ENCODE assay signal across 12 cellular contexts in the genomic region with DNA sequence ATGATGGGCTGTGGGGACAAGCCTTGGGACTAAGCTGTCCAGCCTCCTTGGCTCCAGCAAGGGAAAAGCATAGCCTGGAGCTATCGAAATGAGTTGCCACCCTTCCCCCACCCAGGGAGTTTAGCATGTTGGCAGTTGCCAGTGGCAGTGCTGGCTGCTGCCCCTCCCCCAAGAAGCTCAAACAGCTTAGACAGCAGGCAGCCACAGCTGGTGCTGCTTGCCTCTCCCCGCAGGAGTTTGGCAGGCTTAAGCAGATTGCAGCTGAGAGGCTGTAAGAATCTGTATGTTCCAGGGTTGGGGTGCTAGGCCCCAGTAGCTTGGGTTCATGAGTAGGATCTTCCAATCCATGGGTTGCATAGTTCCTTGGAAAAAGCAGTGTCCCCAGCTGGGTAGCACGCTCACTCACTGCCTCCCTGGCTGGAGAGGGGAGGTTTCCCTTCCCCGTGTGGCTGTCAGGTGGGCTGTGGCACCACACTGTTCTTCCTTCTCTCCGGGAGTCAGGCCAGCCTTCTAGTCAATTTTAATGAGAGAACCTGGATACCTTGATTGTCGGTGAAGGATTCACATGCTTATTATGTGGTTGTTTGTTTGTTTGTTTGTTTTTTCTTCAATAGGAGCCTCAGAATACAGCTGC.
DNase-seq lines count a peak whose midpoint lies in the region; ATAC-seq and TF ChIP-seq lines count a peak whose summit lies in the region.
"Had no signal": no experiment of that assay in that cellular context is flagged by ENCODE, and none has a peak within 500 bp of the region (broad histone marks: within the 10 kb centered on the region; RNA-seq: fewer than 3 reads in every experiment).

No MANE protein-coding gene starts in this region.

- H3K4me3 ChIP-seq in body of pancreas (no peak overlapping the region), stomach (no peak overlapping the region)
- H3K4me3 ChIP-seq: testis had no signal

- no peaks in the 10 kb centered on the region for H3K4me1 Mint-ChIP-seq in chondrocyte (ENCODE audit: low read depth)
- H3K4me1 Mint-ChIP-seq: CD14-positive monocyte had no signal

- H3K36me3 Mint-ChIP-seq in chondrocyte (ENCODE audit: low read depth) = peaks cover 23% of the 10 kb centered on the region
- H3K36me3 Mint-ChIP-seq: CD14-positive monocyte had no signal

- TF ChIP-seq CTCF in body of pancreas (IDR thresholded peaks at IDR 0.05) (no peak), chondrocyte (IDR thresholded peaks at IDR 0.05) (no peak), stomach (IDR thresholded peaks at IDR 0.05) (no peak)

- DNase-seq in DMS 273 (lab: John Stamatoyannopoulos, UW; ENCODE audit: unreplicated experiment) = peak; percentile 97
- peak; percentile 77 for DNase-seq in NCI-H1694 treated with DMSO at 0.1 percent for 48 hours (lab: John Stamatoyannopoulos, UW)
- DNase-seq in body of pancreas = peak in 3 of 4 donors; percentile 3 to 26 (median 13)
- DNase-seq in medulla oblongata (ENCODE audit: extremely low spot score) = peak; percentile 24
- DNase-seq in chondrocyte (ENCODE audit: low spot score) = no peak
- no peak for DNase-seq in stomach
- DNase-seq: activated gamma-delta T cell; effector memory CD8-positive, alpha-beta T cell; testis had no signal

- H3K36me3 ChIP-seq in body of pancreas (replicated peaks in 1 of 2; ENCODE audit: insufficient read depth in 1 of 2, low read depth in 2 of 2) (no peaks in the 10 kb centered on the region), stomach (no peaks in the 10 kb centered on the region)

- H3K27me3 ChIP-seq in body of pancreas (no peaks in the 10 kb centered on the region), stomach (no peaks in the 10 kb centered on the region)
- H3K27me3 ChIP-seq: testis had no signal

- peaks cover 39% of the 10 kb centered on the region for H3K9me3 Mint-ChIP-seq in chondrocyte (ENCODE audit: low read depth)

- no peaks in the 10 kb centered on the region for H3K4me1 ChIP-seq in body of pancreas
- H3K4me1 ChIP-seq in stomach = no peaks in the 10 kb centered on the region
- H3K4me1 ChIP-seq: testis had no signal

- no peak for TF ChIP-seq EP300 in stomach (IDR thresholded peaks at IDR 0.05)

- H3K9me3 ChIP-seq in body of pancreas (no peaks in the 10 kb centered on the region), stomach (peaks cover 0 to 26% (median 0%) of the 10 kb centered on the region in 4 donors)
- H3K9me3 ChIP-seq: testis had no signal

- no peak for ATAC-seq in body of pancreas
- no peak for ATAC-seq in GM21360 (IDR thresholded peaks at IDR 0.05; ENCODE audit: unreplicated experiment)
- ATAC-seq in HG02610 (IDR thresholded peaks at IDR 0.05; ENCODE audit: unreplicated experiment) = no peak
- ATAC-seq: effector memory CD8-positive, alpha-beta T cell had no signal

- intact Hi-C loops in body of pancreas (cut with DNase I) (no loop called here), stomach (cut with DNase I; ENCODE audit: low total_unique reads) (no loop called here)

- TF ChIP-seq POLR2A in body of pancreas (IDR thresholded peaks at IDR 0.05) = no peak
- TF ChIP-seq POLR2A in stomach (IDR thresholded peaks at IDR 0.05) = no peak

- H3K27ac Mint-ChIP-seq in chondrocyte (ENCODE audit: unreplicated experiment) = no peak overlapping the region
- H3K27ac Mint-ChIP-seq: CD14-positive monocyte; effector memory CD8-positive, alpha-beta T cell had no signal

- no peaks in the 10 kb centered on the region for H3K27me3 Mint-ChIP-seq in chondrocyte (ENCODE audit: low read depth)
- H3K27me3 Mint-ChIP-seq: effector memory CD8-positive, alpha-beta T cell had no signal

- H3K27ac ChIP-seq in body of pancreas = no peak overlapping the region
- no peak overlapping the region for H3K27ac ChIP-seq in stomach
- H3K27ac ChIP-seq: testis had no signal

- WGBS in body of pancreas, 2 donors = 44 to 58% methylated on average over 4 to 6 of the region's 6 CpGs
- 29 to 48% (median 39%) methylated on average over 2 to 6 of the region's 6 CpGs for WGBS in stomach, 5 donors

- H3K4me3 Mint-ChIP-seq in chondrocyte (ENCODE audit: unreplicated experiment) = no peak overlapping the region
- H3K4me3 Mint-ChIP-seq: CD14-positive monocyte; effector memory CD8-positive, alpha-beta T cell had no signal

Comparison
In these comparisons a context has a peak if more than half of its experiments do, and no peak if none do; other contexts are left out.
1. DNase-seq: peak in DMS 273 (single experiment), NCI-H1694 treated with DMSO at 0.1 percent for 48 hours (single experiment), body of pancreas (3 of 4) and medulla oblongata (single experiment); none in chondrocyte (single experiment) and stomach (single experiment).